In the genomic region with DNA sequence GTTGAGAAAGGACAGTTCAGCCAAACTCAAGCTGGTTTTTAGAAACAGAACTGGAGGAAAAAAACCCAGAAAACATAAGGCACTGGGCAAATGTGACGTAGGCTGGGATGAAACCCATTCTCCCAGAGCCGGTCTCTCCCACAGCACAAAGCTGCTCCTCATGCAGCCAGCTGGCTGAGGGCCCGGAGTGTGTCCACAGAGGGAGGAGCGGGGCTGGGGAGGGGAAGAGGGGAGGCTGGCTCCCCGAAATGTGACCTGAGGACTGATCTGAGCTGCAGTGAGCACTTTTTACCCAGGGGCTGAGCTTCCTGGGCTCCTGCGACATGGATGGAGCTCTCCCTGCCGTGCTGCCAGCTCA, we compare ENCODE assay signal across 19 cellular contexts. TPM values are rescaled to one million over a fixed set of nuclear protein-coding genes. Genes with fewer than 3 reads are reported as not detected.
DNase-seq lines count a peak whose midpoint lies in the region; ATAC-seq, FAIRE-seq and TF ChIP-seq lines count a peak whose summit lies in the region.
"Had no signal": no experiment of that assay in that cellular context is flagged by ENCODE, and none has a peak within 500 bp of the region (broad histone marks: within the 10 kb centered on the region; RNA-seq: fewer than 3 reads in every experiment).

No MANE protein-coding gene starts in this region.

- H3K27me3 ChIP-seq in AG04450 (ENCODE audit: control insufficient read depth, insufficient read depth, low read length): no peaks in the 10 kb centered on the region
- no peaks in the 10 kb centered on the region for H3K27me3 ChIP-seq in heart right ventricle
- H3K27me3 ChIP-seq: SJSA1 had no signal

- intact Hi-C loops in heart right ventricle (cut with DNase I): no loop called here

- ATAC-seq in heart right ventricle (peak in 7 of 8 donors; percentile 57 to 79 (median 74)), omental fat pad (ENCODE audit: low FRiP score) (peak; percentile 31)
- ATAC-seq: A549, esophagus mucosa had no signal

- no peak overlapping the region for H3K4me3 ChIP-seq in AG04450 (ENCODE audit: low read depth, low read length)
- H3K4me3 ChIP-seq in choroid plexus epithelial cell (ENCODE audit: low read depth, low read length): no peak overlapping the region
- H3K4me3 ChIP-seq in heart right ventricle: no peak overlapping the region
- H3K4me3 ChIP-seq: A549, SJSA1 had no signal

- WGBS in heart right ventricle, 2 donors: 60 to 72% methylated on average over 7 of the region's 7 CpGs

- H3K27ac ChIP-seq in AG04450 (ENCODE audit: low read depth, low read length) (peak overlapping the region; percentile 11), heart right ventricle (peak overlapping the region in 1 of 10 donors; percentile 26)
- H3K27ac ChIP-seq: A549, SJSA1 had no signal

- no peak for FAIRE-seq in GM19239 (lab: Jason Lieb, UNC)
- FAIRE-seq: A549, small intestine, TTC549 had no signal

- no peak for TF ChIP-seq CTCF in AG04450 (IDR thresholded peaks at IDR 0.05; ENCODE audit: low read depth, low read length)
- TF ChIP-seq CTCF in choroid plexus epithelial cell (conservative IDR thresholded peaks at IDR 0.05; ENCODE audit: low read depth, low read length): no peak
- no peak for TF ChIP-seq CTCF in heart right ventricle (IDR thresholded peaks at IDR 0.05)
- TF ChIP-seq CTCF in omental fat pad (IDR thresholded peaks at IDR 0.05): no peak

- no peak for DNase-seq in AG04450 (ENCODE audit: low read depth, low spot score)
- peak; percentile 6 for DNase-seq in choroid plexus epithelial cell (ENCODE audit: low read depth)
- DNase-seq in heart right ventricle: peak; percentile 50 to 69
- DNase-seq in omental fat pad (ENCODE audit: low spot score): no peak
- DNase-seq in GM19240 (ENCODE audit: insufficient read length, low spot score): no peak
- no peak for DNase-seq in GM19239 (ENCODE audit: insufficient read length, low spot score)
- no peak for DNase-seq in mesenteric fat pad (ENCODE audit: low spot score)
- DNase-seq in NCI-H345 treated with DMSO at 0.1 percent for 48 hours (lab: John Stamatoyannopoulos, UW; ENCODE audit: unreplicated experiment): no peak
- DNase-seq: activated CD4-positive, alpha-beta memory T cell treated with anti-CD3 and anti-CD28 coated beads, Interleukin-2, amount 10 ng/mL, durations not matched to agents 7 days and 5 days; activated gamma-delta T cell treated with Interleukin-2 at 50 U/mL for 16 hours; central memory CD4-positive, alpha-beta T cell; HCEC 1CT; kidney glomerular epithelial cell; NCI-H1694 treated with DMSO at 0.1 percent for 48 hours; small intestine had no signal

- H3K4me1 ChIP-seq in heart right ventricle: peaks cover 0 to 8% (median 0%) of the 10 kb centered on the region in 9 donors
- H3K4me1 ChIP-seq: A549 had no signal

- CTCF ChIA-PET in AG04450 (lab: Charles Lee): interaction anchor here (0.6 to 2.1 kb wide), 2 partner anchors 11 to 459 kb away, joined by 6 to 12 read pairs; no protein-coding TSS in a partner anchor

- POLR2A ChIA-PET in AG04450 (lab: Yijun Ruan, JAX): no interaction called here

- H3K9me3 ChIP-seq in AG04450 (ENCODE audit: control insufficient read depth, insufficient read depth, low read length): peaks cover 12% of the 10 kb centered on the region; the same call in 1 of the 2 replicates
- no peaks in the 10 kb centered on the region for H3K9me3 ChIP-seq in heart right ventricle
- H3K9me3 ChIP-seq: SJSA1 had no signal

- H3K36me3 ChIP-seq in heart right ventricle: peaks cover 0 to 56% (median 0%) of the 10 kb centered on the region in 9 donors

RNA-seq across cellular contexts. Expression of gene FOXF1, which starts 20.8 kb away (rescaled TPM):
- polyA plus RNA-seq in AG04450 (2011; rRNA removed): 61.0 and 65.1 TPM in 2 replicates
- polyA minus RNA-seq in AG04450 (2011; rRNA and poly(A)+ RNA removed): 56.9 and 66.0 TPM in 2 replicates
- total RNA-seq in heart right ventricle: under 1 TPM in 8 of 10 donors, not detected in 2; 0.08 to 0.38 (median 0.22) TPM
- polyA plus RNA-seq in heart right ventricle: under 1 TPM; 0.16 to 0.37 TPM
- 1 to 10 TPM in 3 of 4 donors, under 1 TPM in 1; 0.88 to 6.6 (median 1.4) TPM for total RNA-seq in omental fat pad
- total RNA-seq in mesenteric fat pad: 4.2 TPM
- total RNA-seq: activated CD4-positive, alpha-beta memory T cell treated with anti-CD3 and anti-CD28 coated beads, Interleukin-2, amount 10 ng/mL, durations not matched to agents 7 days and 5 days had no signal
- polyA plus RNA-seq: A549 had no signal

RNA-seq across cellular contexts. Expression of gene MTHFSD, which starts 23.9 kb away (rescaled TPM):
- 15.6 and 16.7 TPM in 2 replicates for polyA plus RNA-seq in AG04450 (2011; rRNA removed)
- polyA minus RNA-seq in AG04450 (2011; rRNA and poly(A)+ RNA removed): 22.9 and 23.5 TPM in 2 replicates
- 10 to 100 TPM in 8 of 10 donors, 1 to 10 TPM in 2; 8.9 to 13.1 (median 11.4) TPM for total RNA-seq in heart right ventricle
- polyA plus RNA-seq in heart right ventricle: 10 to 100 TPM in 1 of 2 donors, 1 to 10 TPM in 1; 5.1 to 11.3 TPM
- 10 to 100 TPM in 1 of 4 donors, 1 to 10 TPM in 3; 6.4 to 20.2 (median 9.1) TPM for total RNA-seq in omental fat pad
- 10.2 TPM for total RNA-seq in mesenteric fat pad

RNA-seq across cellular contexts. Expression of gene FOXC2, which starts 35.5 kb away (rescaled TPM):
- polyA plus RNA-seq in AG04450 (2011; rRNA removed): 0.79 and 1.6 TPM in 2 replicates
- polyA minus RNA-seq in AG04450 (2011; rRNA and poly(A)+ RNA removed): 1.1 and 2.0 TPM in 2 replicates
- total RNA-seq in heart right ventricle: 1 to 10 TPM in 8 of 10 donors, under 1 TPM in 2; 0.66 to 2.2 (median 1.9) TPM
- 1 to 10 TPM; 1.2 to 1.3 TPM for polyA plus RNA-seq in heart right ventricle
- under 1 TPM; 0.25 to 0.72 (median 0.38) TPM for total RNA-seq in omental fat pad
- total RNA-seq in mesenteric fat pad: 0.42 TPM
- total RNA-seq: activated CD4-positive, alpha-beta memory T cell treated with anti-CD3 and anti-CD28 coated beads, Interleukin-2, amount 10 ng/mL, durations not matched to agents 7 days and 5 days had no signal

RNA-seq across cellular contexts. Expression of gene FOXL1, which starts 47.2 kb away (rescaled TPM):
- 41.1 and 41.9 TPM in 2 replicates for polyA plus RNA-seq in AG04450 (2011; rRNA removed)
- polyA minus RNA-seq in AG04450 (2011; rRNA and poly(A)+ RNA removed): 29.7 and 30.4 TPM in 2 replicates
- 1 to 10 TPM in 3 of 10 donors, under 1 TPM in 7; 0.40 to 1.9 (median 0.84) TPM for total RNA-seq in heart right ventricle
- under 1 TPM; 0.78 to 0.95 TPM for polyA plus RNA-seq in heart right ventricle
- total RNA-seq in omental fat pad: 1 to 10 TPM in 1 of 4 donors, under 1 TPM in 3; 0.09 to 1.3 (median 0.43) TPM
- 0.26 TPM for total RNA-seq in mesenteric fat pad
- total RNA-seq: activated CD4-positive, alpha-beta memory T cell treated with anti-CD3 and anti-CD28 coated beads, Interleukin-2, amount 10 ng/mL, durations not matched to agents 7 days and 5 days had no signal

Comparison
In these comparisons a context has a peak if more than half of its experiments do, and no peak if none do; other contexts are left out.
1. DNase-seq: peak in choroid plexus epithelial cell (single experiment) and heart right ventricle (2 of 2); none in AG04450 (single experiment), omental fat pad (single experiment), GM19240 (single experiment), GM19239 (single experiment), mesenteric fat pad (single experiment) and NCI-H345 treated with DMSO at 0.1 percent for 48 hours (single experiment).